Comparison of ENCODE assay signal across 8 cellular contexts in the genomic region with DNA sequence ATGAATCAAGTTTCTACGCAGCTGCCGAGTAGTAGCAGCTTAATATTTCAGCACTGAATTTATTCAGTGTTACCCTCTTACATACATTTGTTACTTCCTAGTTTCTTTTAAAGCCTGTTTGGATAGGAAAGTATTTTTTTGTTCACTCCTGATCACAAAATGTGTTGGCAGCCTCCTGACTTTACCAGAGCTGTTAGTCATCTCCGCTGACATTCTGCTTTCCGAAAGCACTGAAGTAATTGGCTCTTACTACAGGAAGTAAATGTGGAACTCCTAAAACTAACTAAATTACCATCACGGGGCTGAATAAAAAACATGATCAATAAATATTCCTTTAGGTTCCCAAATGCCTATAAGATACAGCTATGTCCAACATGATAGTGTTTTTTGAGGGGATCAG.
A peak's percentile ranks its signal among the peaks of the same experiment; 100 is the strongest.
DNase-seq lines count a peak whose midpoint lies in the region; ATAC-seq and TF ChIP-seq lines count a peak whose summit lies in the region.

No MANE protein-coding gene starts in this region.

- peak overlapping the region; percentile 89 for H3K27ac Mint-ChIP-seq in memory B cell

- H3K79me2 ChIP-seq in DND-41 (ENCODE audit: insufficient read depth, low read length) = peaks cover 5% of the 10 kb centered on the region; the same call in 1 of the 2 replicates

- H3K9me3 ChIP-seq in DND-41 (ENCODE audit: insufficient read depth, low read length, severe bottlenecking) = no peaks in the 10 kb centered on the region
- no peaks in the 10 kb centered on the region for H3K9me3 ChIP-seq in adrenal gland (replicated peaks in 1 of 3)

- H2AFZ ChIP-seq in DND-41 (ENCODE audit: low read depth, low read length) = peak overlapping the region; percentile 51

- peak overlapping the region; percentile 59 for H3K4me3 Mint-ChIP-seq in memory B cell

- H3K9me3 Mint-ChIP-seq in memory B cell = no peaks in the 10 kb centered on the region

- DNase-seq in DND-41 (peak; percentile 46), adrenal gland (peak in 1 of 7 donors; percentile 18), memory B cell (ENCODE audit: low spot score in 2 of 2) (no peak), COR-L47 (lab: John Stamatoyannopoulos, UW) (no peak), NCI-H1436 (lab: John Stamatoyannopoulos, UW) (no peak), HUDEP-2 (lab: John Stamatoyannopoulos, UW; ENCODE audit: unreplicated experiment in 76 of 76) (no peak), NCI-H69 (lab: John Stamatoyannopoulos, UW) (no peak)

- H3K27ac ChIP-seq in DND-41 (ENCODE audit: low read length) = peak overlapping the region; percentile 96
- H3K27ac ChIP-seq in adrenal gland = peak overlapping the region in 3 of 5 donors; percentile 30 to 69 (median 53)

- no peak for TF ChIP-seq POLR2A in adrenal gland (IDR thresholded peaks at IDR 0.05)

- TF ChIP-seq CTCF in DND-41 (IDR thresholded peaks at IDR 0.05; ENCODE audit: borderline replicate concordance, extremely low read depth, low read length, poor library complexity, severe bottlenecking) = no peak
- TF ChIP-seq CTCF in adrenal gland (IDR thresholded peaks at IDR 0.05) = no peak

- H3K4me1 ChIP-seq in DND-41 (ENCODE audit: insufficient read depth, low read length) (peaks cover 82% of the 10 kb centered on the region), adrenal gland (replicated peaks in 1 of 2) (no peaks in the 10 kb centered on the region)

- H3K36me3 ChIP-seq in DND-41 (ENCODE audit: insufficient read depth, low read length) (no peaks in the 10 kb centered on the region), adrenal gland (replicated peaks in 1 of 2) (no peaks in the 10 kb centered on the region)

- peaks cover 16% of the 10 kb centered on the region for H3K4me1 Mint-ChIP-seq in memory B cell

- ATAC-seq in DND-41 (ENCODE audit: insufficient read depth, low read depth) = peak; percentile 25; the same call in 2 of the 3 replicates
- ATAC-seq in HG02678 (IDR thresholded peaks at IDR 0.05; ENCODE audit: unreplicated experiment) = peak; percentile 68
- ATAC-seq in memory B cell (ENCODE audit: low read depth) = peak; percentile 42

- intact Hi-C loops in adrenal gland (cut with DNase I) = loop anchor here in 1 of 2 donors (5.0 kb wide), 1 partner anchor 276 kb away; no protein-coding TSS in a partner anchor

- H3K4me3 ChIP-seq in DND-41 (ENCODE audit: low read depth in 1 of 2, low read length in 2 of 2) = peak overlapping the region in 1 of 2 experiments; percentile 47; a peak in 2 of 4 replicates
- H3K4me3 ChIP-seq in adrenal gland = peak overlapping the region in 1 of 4 donors; percentile 29

- H3K27me3 ChIP-seq in DND-41 (ENCODE audit: insufficient read depth, low read length, poor library complexity) (no peaks in the 10 kb centered on the region), adrenal gland (no peaks in the 10 kb centered on the region)

- H3K4me2 ChIP-seq in DND-41 (ENCODE audit: insufficient read depth, low read length) = peak overlapping the region; percentile 54

- no peaks in the 10 kb centered on the region for H4K20me1 ChIP-seq in DND-41 (ENCODE audit: insufficient read depth, low read length)

- H3K9ac ChIP-seq in DND-41 (ENCODE audit: low read depth, low read length) = peak overlapping the region; percentile 67

- peaks cover 35% of the 10 kb centered on the region for H3K36me3 Mint-ChIP-seq in memory B cell

- no peaks in the 10 kb centered on the region for H3K27me3 Mint-ChIP-seq in memory B cell

- WGBS in adrenal gland, 4 donors = 29 to 52% (median 41%) methylated on average over 5 of the region's 5 CpGs
